In the genomic region with DNA sequence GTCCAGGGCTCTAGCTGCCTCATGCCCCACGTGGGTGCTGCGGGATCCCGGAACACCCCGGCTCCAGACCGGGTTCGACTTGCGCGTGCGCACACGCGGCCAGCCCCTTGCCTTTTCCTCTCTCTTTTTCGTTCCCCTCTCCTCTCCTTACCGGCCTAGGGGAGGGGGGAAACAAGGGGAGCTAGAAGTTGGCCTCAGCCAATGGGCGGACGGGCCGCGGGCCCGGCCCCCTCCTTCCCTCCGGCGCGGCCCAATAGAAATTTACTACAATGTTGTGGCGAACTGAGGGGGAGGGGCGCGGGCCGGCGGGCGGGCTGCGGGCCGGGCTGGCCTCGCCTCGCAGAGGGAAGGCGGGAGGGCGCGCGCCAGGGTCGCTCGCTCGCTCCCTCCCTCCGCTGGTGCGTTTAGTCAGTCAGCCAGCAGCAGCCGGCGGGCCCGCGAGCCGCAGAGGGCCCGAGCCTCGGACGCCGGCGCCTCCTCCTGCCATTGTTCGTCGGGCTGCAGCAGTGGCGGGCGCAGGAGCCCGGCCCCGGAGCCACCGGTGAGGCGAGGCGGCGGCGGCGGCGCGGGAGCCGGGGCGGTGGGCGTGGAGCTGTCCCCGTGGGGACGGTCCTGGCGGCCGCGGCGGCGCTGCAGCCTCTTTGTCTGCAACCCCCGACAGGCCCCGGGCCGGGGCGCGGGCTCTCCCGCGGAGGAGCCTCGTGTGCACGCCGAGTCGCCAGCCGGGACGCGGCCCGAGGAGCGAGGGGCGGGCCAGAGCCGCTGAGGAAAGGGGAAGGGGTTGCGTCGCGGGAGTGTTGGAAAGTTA, we compare ENCODE assay signal across 1 cellular context.
TF ChIP-seq lines count a peak whose summit lies in the region.

Gene EPB41 (plus strand): TSS at position 342 of the 808 bp plus-strand sequence. CDS start 72,869 bp downstream, outside the sequence.

TF ChIP-seq in K562, 482 proteins besides CTCF, POLR2A, EP300 and RAD21 (continued from another document):
- TF ChIP-seq, protein P1, sequence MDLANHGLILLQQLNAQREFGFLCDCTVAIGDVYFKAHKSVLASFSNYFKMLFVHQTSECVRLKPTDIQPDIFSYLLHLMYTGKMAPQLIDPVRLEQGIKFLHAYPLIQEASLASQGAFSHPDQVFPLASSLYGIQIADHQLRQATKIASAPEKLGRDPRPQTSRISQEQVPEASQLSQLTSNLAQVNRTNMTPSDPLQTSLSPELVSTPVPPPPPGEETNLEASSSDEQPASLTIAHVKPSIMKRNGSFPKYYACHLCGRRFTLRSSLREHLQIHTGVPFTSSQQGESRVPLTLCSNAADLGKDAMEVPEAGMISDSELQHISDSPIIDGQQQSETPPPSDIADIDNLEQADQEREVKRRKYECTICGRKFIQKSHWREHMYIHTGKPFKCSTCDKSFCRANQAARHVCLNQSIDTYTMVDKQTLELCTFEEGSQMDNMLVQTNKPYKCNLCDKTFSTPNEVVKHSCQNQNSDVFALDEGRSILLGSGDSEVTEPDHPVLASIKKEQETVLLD (IDR thresholded peaks at IDR 0.05), result peak; percentile 83; the same call in 1 of the 2 replicates
- TF ChIP-seq E2F6 (IDR thresholded peaks at IDR 0.05; ENCODE audit: borderline replicate concordance in 1 of 2, extremely low read depth in 1 of 2, insufficient read depth in 1 of 2, insufficient read length in 1 of 2, low read depth in 1 of 2, low read length in 1 of 2, poor library complexity in 1 of 2, severe bottlenecking in 1 of 2) (peak; percentile 68 to 81), YY1 (IDR thresholded peaks at IDR 0.05; ENCODE audit: borderline replicate concordance in 1 of 3, control insufficient read depth in 1 of 3, extremely low read depth in 1 of 3, insufficient read depth in 3 of 3, insufficient read length in 1 of 3, insufficient replicate concordance in 2 of 3, low read depth in 1 of 3, low read length in 2 of 3) (peak in 2 of 3 experiments; percentile 31 to 63), MYC (IDR thresholded peaks at IDR 0.05; ENCODE audit: low read depth, low read length) (peak; percentile 78), MYC (CRISPR knock-in tag; IDR thresholded peaks at IDR 0.05; ENCODE audit: borderline replicate concordance, low read depth) (no peak), U2AF2 (optimal IDR thresholded peaks at IDR 0.05; ENCODE audit: low read depth, low read length) (no peak), ADNP (tag; IDR thresholded peaks at IDR 0.05) (no peak), FUS (optimal IDR thresholded peaks at IDR 0.05; ENCODE audit: low read depth, low read length) (peak; percentile 74), NCOA1 (IDR thresholded peaks at IDR 0.05; ENCODE audit: low read depth) (no peak), CXXC5 (CRISPR knock-in tag; IDR thresholded peaks at IDR 0.05) (peak; percentile 78), SMAD4 (CRISPR knock-in tag; conservative IDR thresholded peaks at IDR 0.05) (peak; percentile 77; the same call in 1 of the 2 replicates), CBX8 (IDR thresholded peaks at IDR 0.05; ENCODE audit: borderline replicate concordance, extremely low read depth, low read depth, low read length, poor library complexity, severe bottlenecking) (no peak)
- TF ChIP-seq, protein P2, sequence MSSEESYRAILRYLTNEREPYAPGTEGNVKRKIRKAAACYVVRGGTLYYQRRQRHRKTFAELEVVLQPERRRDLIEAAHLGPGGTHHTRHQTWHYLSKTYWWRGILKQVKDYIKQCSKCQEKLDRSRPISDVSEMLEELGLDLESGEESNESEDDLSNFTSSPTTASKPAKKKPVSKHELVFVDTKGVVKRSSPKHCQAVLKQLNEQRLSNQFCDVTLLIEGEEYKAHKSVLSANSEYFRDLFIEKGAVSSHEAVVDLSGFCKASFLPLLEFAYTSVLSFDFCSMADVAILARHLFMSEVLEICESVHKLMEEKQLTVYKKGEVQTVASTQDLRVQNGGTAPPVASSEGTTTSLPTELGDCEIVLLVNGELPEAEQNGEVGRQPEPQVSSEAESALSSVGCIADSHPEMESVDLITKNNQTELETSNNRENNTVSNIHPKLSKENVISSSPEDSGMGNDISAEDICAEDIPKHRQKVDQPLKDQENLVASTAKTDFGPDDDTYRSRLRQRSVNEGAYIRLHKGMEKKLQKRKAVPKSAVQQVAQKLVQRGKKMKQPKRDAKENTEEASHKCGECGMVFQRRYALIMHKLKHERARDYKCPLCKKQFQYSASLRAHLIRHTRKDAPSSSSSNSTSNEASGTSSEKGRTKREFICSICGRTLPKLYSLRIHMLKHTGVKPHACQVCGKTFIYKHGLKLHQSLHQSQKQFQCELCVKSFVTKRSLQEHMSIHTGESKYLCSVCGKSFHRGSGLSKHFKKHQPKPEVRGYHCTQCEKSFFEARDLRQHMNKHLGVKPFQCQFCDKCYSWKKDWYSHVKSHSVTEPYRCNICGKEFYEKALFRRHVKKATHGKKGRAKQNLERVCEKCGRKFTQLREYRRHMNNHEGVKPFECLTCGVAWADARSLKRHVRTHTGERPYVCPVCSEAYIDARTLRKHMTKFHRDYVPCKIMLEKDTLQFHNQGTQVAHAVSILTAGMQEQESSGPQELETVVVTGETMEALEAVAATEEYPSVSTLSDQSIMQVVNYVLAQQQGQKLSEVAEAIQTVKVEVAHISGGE (CRISPR knock-in tag; IDR thresholded peaks at IDR 0.05), result peak in 1 of 3 experiments; percentile 49; a peak in 1 of 6 replicates
- TF ChIP-seq, protein P3, sequence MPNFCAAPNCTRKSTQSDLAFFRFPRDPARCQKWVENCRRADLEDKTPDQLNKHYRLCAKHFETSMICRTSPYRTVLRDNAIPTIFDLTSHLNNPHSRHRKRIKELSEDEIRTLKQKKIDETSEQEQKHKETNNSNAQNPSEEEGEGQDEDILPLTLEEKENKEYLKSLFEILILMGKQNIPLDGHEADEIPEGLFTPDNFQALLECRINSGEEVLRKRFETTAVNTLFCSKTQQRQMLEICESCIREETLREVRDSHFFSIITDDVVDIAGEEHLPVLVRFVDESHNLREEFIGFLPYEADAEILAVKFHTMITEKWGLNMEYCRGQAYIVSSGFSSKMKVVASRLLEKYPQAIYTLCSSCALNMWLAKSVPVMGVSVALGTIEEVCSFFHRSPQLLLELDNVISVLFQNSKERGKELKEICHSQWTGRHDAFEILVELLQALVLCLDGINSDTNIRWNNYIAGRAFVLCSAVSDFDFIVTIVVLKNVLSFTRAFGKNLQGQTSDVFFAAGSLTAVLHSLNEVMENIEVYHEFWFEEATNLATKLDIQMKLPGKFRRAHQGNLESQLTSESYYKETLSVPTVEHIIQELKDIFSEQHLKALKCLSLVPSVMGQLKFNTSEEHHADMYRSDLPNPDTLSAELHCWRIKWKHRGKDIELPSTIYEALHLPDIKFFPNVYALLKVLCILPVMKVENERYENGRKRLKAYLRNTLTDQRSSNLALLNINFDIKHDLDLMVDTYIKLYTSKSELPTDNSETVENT (CRISPR knock-in tag; IDR thresholded peaks at IDR 0.05), result peak; percentile 61; the same call in 1 of the 2 replicates
TF ChIP-seq in K562: peak in this region for 93.
